10 cellular contexts compared by ENCODE assay signal in the genomic region with DNA sequence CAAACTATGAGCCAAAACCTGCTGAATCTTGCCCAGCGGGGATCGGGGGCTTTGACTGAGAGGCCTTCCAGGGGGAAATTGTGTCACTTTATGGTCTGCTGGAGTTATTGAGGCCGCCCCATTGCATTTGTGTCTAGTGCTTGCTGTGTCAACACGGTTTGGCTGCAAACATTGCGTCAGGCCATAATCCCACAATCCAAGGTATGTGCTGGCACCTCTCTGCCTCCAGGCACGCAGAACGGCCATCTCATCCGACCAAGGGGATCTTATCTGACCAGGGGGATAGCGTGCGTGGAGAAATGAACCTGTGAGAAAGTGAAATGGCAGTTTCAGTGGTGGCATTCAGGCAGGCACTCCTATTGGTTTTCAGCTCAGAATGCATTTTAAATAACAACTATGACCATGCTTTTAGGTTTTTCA. TPM values are rescaled to one million over a fixed set of nuclear protein-coding genes. Genes with fewer than 3 reads are reported as not detected.
A peak's percentile ranks its signal among the peaks of the same experiment; 100 is the strongest.
DNase-seq lines count a peak whose midpoint lies in the region; ATAC-seq, FAIRE-seq and TF ChIP-seq lines count a peak whose summit lies in the region.
"Had no signal": no experiment of that assay in that cellular context is flagged by ENCODE, and none has a peak within 500 bp of the region (broad histone marks: within the 10 kb centered on the region; RNA-seq: fewer than 3 reads in every experiment).

No MANE protein-coding gene starts in this region.

- H3K36me3 Mint-ChIP-seq in stimulated activated memory B cell treated with anti-CD40 and anti-IgM and Interleukin-4, amounts not matched to agents 10 μg/mL and 1 μg/mL and 100 μg/mL, for 72 hours = no peaks in the 10 kb centered on the region
- peaks cover 6% of the 10 kb centered on the region for H3K36me3 Mint-ChIP-seq in T-helper 17 cell (ENCODE audit: low read depth)

- H3K27me3 Mint-ChIP-seq in stimulated activated memory B cell treated with anti-CD40 and anti-IgM and Interleukin-4, amounts not matched to agents 10 μg/mL and 1 μg/mL and 100 μg/mL, for 72 hours = no peaks in the 10 kb centered on the region
- H3K27me3 Mint-ChIP-seq in T-helper 17 cell = no peaks in the 10 kb centered on the region

- DNase-seq in GM19239 (ENCODE audit: insufficient read length, low spot score) (no peak), NCI-H510A (lab: John Stamatoyannopoulos, UW) (peak; percentile 8), T-helper 17 cell (no peak), GM10248 (ENCODE audit: extremely low spot score) (no peak)
- DNase-seq in activated effector memory CD4-positive, alpha-beta T cell treated with anti-CD3 and anti-CD28 coated beads, Interleukin-2, amount 50 U/mL, for 16 hours = no peak
- DNase-seq: left cardiac atrium had no signal

- CTCF ChIA-PET in GM10248 (lab: Yijun Ruan, JAX) = interaction anchor here (1.0 to 13.4 kb wide), 2 partner anchors 13 to 541 kb away, joined by 3 to 259 read pairs; partner anchors contain the start of gene LYPD6B

- no peaks in the 10 kb centered on the region for H3K9me3 ChIP-seq in T-helper 17 cell (ENCODE audit: control insufficient read depth, low read length, poor library complexity, severe bottlenecking)

- H3K27ac Mint-ChIP-seq in stimulated activated memory B cell treated with anti-CD40 and anti-IgM and Interleukin-4, amounts not matched to agents 10 μg/mL and 1 μg/mL and 100 μg/mL, for 72 hours = peak overlapping the region; percentile 92
- H3K27ac Mint-ChIP-seq in T-helper 17 cell = no peak overlapping the region

- peak; percentile 92 for FAIRE-seq in GM19239 (lab: Jason Lieb, UNC)
- FAIRE-seq: H1 had no signal

- H3K4me3 Mint-ChIP-seq in stimulated activated memory B cell treated with anti-CD40 and anti-IgM and Interleukin-4, amounts not matched to agents 10 μg/mL and 1 μg/mL and 100 μg/mL, for 72 hours = peak overlapping the region; percentile 28
- no peak overlapping the region for H3K4me3 Mint-ChIP-seq in T-helper 17 cell

- POLR2A ChIA-PET in GM10248 (lab: Yijun Ruan, JAX) = interaction anchor here (0.6 kb wide), 1 partner anchor 18 kb away, joined by 6 read pairs; the partner anchor contains the start of gene LYPD6B

- H3K4me1 Mint-ChIP-seq in stimulated activated memory B cell treated with anti-CD40 and anti-IgM and Interleukin-4, amounts not matched to agents 10 μg/mL and 1 μg/mL and 100 μg/mL, for 72 hours = peaks cover 54% of the 10 kb centered on the region
- H3K4me1 Mint-ChIP-seq in T-helper 17 cell = peaks cover 16% of the 10 kb centered on the region

- no peak for TF ChIP-seq CTCF in GM10248 (IDR thresholded peaks at IDR 0.05; ENCODE audit: control extremely low read depth, extremely low read depth, low read depth, missing control alignments)

- peak; percentile 55 for ATAC-seq in HG02938 (IDR thresholded peaks at IDR 0.05; ENCODE audit: unreplicated experiment)
- ATAC-seq in stimulated activated memory B cell treated with anti-CD40 and anti-IgM and Interleukin-4, amounts not matched to agents 10 μg/mL and 1 μg/mL and 100 μg/mL, for 72 hours = peak; percentile 54
- ATAC-seq in T-helper 17 cell = no peak
- ATAC-seq in SK-N-SH treated with all-trans-retinoic acid at 6 μM for 48 hours = no peak
- ATAC-seq: left cardiac atrium had no signal

- no peaks in the 10 kb centered on the region for H3K9me3 Mint-ChIP-seq in stimulated activated memory B cell treated with anti-CD40 and anti-IgM and Interleukin-4, amounts not matched to agents 10 μg/mL and 1 μg/mL and 100 μg/mL, for 72 hours

TF ChIP-seq in SK-N-SH treated with all-trans-retinoic acid at 6 μM for 48 hours, 23 proteins besides CTCF, POLR2A, EP300 and RAD21:
- TF ChIP-seq BACH2 (CRISPR knock-in tag; IDR thresholded peaks at IDR 0.05; ENCODE audit: borderline replicate concordance) (no peak), ZC3H10 (CRISPR knock-in tag; IDR thresholded peaks at IDR 0.05) (no peak), CREB5 (CRISPR knock-in tag; IDR thresholded peaks at IDR 0.05; ENCODE audit: low read depth) (no peak), OSR1 (CRISPR knock-in tag; IDR thresholded peaks at IDR 0.05) (no peak), ZFP30 (CRISPR knock-in tag; IDR thresholded peaks at IDR 0.05) (no peak), SNAI2 (CRISPR knock-in tag; IDR thresholded peaks at IDR 0.05) (no peak), RARB (CRISPR knock-in tag; IDR thresholded peaks at IDR 0.05) (no peak), GLIS3 (CRISPR knock-in tag; IDR thresholded peaks at IDR 0.05) (no peak), ESRRG (CRISPR knock-in tag; IDR thresholded peaks at IDR 0.05) (no peak), CSDC2 (CRISPR knock-in tag; IDR thresholded peaks at IDR 0.05) (no peak), ZNF70 (CRISPR knock-in tag; IDR thresholded peaks at IDR 0.05) (no peak), TSHZ2 (CRISPR knock-in tag; IDR thresholded peaks at IDR 0.05) (no peak), ZNF565 (CRISPR knock-in tag; conservative IDR thresholded peaks at IDR 0.05; ENCODE audit: low read depth) (no peak), ARNTL (CRISPR knock-in tag; IDR thresholded peaks at IDR 0.05; ENCODE audit: borderline replicate concordance, low read depth) (no peak), TOX (CRISPR knock-in tag; IDR thresholded peaks at IDR 0.05; ENCODE audit: borderline replicate concordance) (no peak), ZNF8 (CRISPR knock-in tag; IDR thresholded peaks at IDR 0.05) (no peak)
- TF ChIP-seq, protein P1, sequence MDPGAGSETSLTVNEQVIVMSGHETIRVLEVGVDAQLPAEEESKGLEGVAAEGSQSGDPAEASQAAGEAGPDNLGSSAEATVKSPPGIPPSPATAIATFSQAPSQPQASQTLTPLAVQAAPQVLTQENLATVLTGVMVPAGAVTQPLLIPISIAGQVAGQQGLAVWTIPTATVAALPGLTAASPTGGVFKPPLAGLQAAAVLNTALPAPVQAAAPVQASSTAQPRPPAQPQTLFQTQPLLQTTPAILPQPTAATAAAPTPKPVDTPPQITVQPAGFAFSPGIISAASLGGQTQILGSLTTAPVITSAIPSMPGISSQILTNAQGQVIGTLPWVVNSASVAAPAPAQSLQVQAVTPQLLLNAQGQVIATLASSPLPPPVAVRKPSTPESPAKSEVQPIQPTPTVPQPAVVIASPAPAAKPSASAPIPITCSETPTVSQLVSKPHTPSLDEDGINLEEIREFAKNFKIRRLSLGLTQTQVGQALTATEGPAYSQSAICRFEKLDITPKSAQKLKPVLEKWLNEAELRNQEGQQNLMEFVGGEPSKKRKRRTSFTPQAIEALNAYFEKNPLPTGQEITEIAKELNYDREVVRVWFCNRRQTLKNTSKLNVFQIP (CRISPR knock-in tag; IDR thresholded peaks at IDR 0.05; ENCODE audit: borderline replicate concordance, low read depth) = no peak

RNA-seq across cellular contexts. Expression of gene LYPD6B, which starts 18.1 kb away (rescaled TPM):
- 1 to 10 TPM in 1 of 2 donors, not detected in 1; 1.4 TPM for total RNA-seq in T-helper 17 cell
- total RNA-seq: left cardiac atrium had no signal

Comparison
In these comparisons a context has a peak if more than half of its experiments do, and no peak if none do; other contexts are left out.
1. ATAC-seq: peak in HG02938 (single experiment) and stimulated activated memory B cell treated with anti-CD40 and anti-IgM and Interleukin-4, amounts not matched to agents 10 μg/mL and 1 μg/mL and 100 μg/mL, for 72 hours (single experiment); none in T-helper 17 cell (single experiment) and SK-N-SH treated with all-trans-retinoic acid at 6 μM for 48 hours (single experiment).